ENCODE assay signal across 10 cellular contexts in genomic region chr3:71425491-71426071, GRCh38.
A peak's percentile ranks its signal among the peaks of the same experiment; 100 is the strongest.
DNase-seq lines count a peak whose midpoint lies in the region; ATAC-seq and TF ChIP-seq lines count a peak whose summit lies in the region.
"Had no signal": no experiment of that assay in that cellular context is flagged by ENCODE, and none has a peak within 500 bp of the region (broad histone marks: within the 10 kb centered on the region; RNA-seq: fewer than 3 reads in every experiment).

No MANE protein-coding gene starts in this region.

- H3K27me3 ChIP-seq in CD4-positive, alpha-beta memory T cell (ENCODE audit: insufficient read depth, low read length): no peaks in the 10 kb centered on the region
- H3K27me3 ChIP-seq in sigmoid colon (no peaks in the 10 kb centered on the region), endodermal cell (ENCODE audit: control insufficient read depth, insufficient read depth, low read length, poor library complexity, severe bottlenecking) (no peaks in the 10 kb centered on the region)

- H3K4me3 ChIP-seq in CD4-positive, alpha-beta memory T cell (ENCODE audit: low read length in 2 of 2): no peak overlapping the region
- H3K4me3 ChIP-seq in HFF-Myc (replicated peaks; ENCODE audit: low read depth, low read length): no peak overlapping the region
- H3K4me3 ChIP-seq in sigmoid colon: no peak overlapping the region
- no peak overlapping the region for H3K4me3 ChIP-seq in endodermal cell (ENCODE audit: low read length)

- WGBS in sigmoid colon, 2 donors: 28 to 49% methylated on average over 2 of the region's 2 CpGs
- WGBS in endodermal cell (ENCODE audit: insufficient coverage in 1 of 2, insufficient read length in 1 of 2), 2 experiments: 98 to 100% methylated on average over 1 to 2 of the region's 2 CpGs

- TF ChIP-seq EP300 in sigmoid colon (IDR thresholded peaks at IDR 0.05): no peak

- peaks cover 40 to 50% of the 10 kb centered on the region in 2 donors for H3K36me3 Mint-ChIP-seq in CD4-positive, alpha-beta memory T cell
- peaks cover 16% of the 10 kb centered on the region for H3K36me3 Mint-ChIP-seq in activated naive CD8-positive, alpha-beta T cell treated with anti-CD3 and anti-CD28 coated beads, Interleukin-2, amount 50 U/mL, for 24 hours (ENCODE audit: low read depth)
- peaks cover 33% of the 10 kb centered on the region for H3K36me3 Mint-ChIP-seq in nephron progenitor cell (ENCODE audit: low read depth)
- peaks cover 5% of the 10 kb centered on the region for H3K36me3 Mint-ChIP-seq in endodermal cell (ENCODE audit: low read depth)

- CTCF ChIA-PET in CD4-positive, alpha-beta memory T cell (lab: Charles Lee; ENCODE audit: partially characterized antibody): interaction anchor here (1.1 to 2.3 kb wide), 5 partner anchors 8 to 27 kb away, joined by 3 to 6 read pairs (median 4); no protein-coding TSS in a partner anchor

- H3K4me1 ChIP-seq in CD4-positive, alpha-beta memory T cell (ENCODE audit: insufficient read depth, low read length): peaks cover 87% of the 10 kb centered on the region
- peaks cover 0 to 43% (median 33%) of the 10 kb centered on the region in 4 donors for H3K4me1 ChIP-seq in sigmoid colon
- H3K4me1 ChIP-seq in endodermal cell (ENCODE audit: control insufficient read depth, insufficient read depth, low read length): no peaks in the 10 kb centered on the region

- no peak overlapping the region for H3K9ac ChIP-seq in endodermal cell (ENCODE audit: extremely low read depth, low read length, poor library complexity, severe bottlenecking)

- peak overlapping the region in 5 of 7 donors; percentile 33 to 92 (median 51) for H3K27ac Mint-ChIP-seq in CD4-positive, alpha-beta memory T cell
- peak overlapping the region; percentile 73 for H3K27ac Mint-ChIP-seq in activated naive CD8-positive, alpha-beta T cell treated with anti-CD3 and anti-CD28 coated beads, Interleukin-2, amount 50 U/mL, for 24 hours
- H3K27ac Mint-ChIP-seq in nephron progenitor cell (peak overlapping the region; percentile 27), endodermal cell (no peak overlapping the region)

- no peaks in the 10 kb centered on the region for H3K27me3 Mint-ChIP-seq in CD4-positive, alpha-beta memory T cell
- H3K27me3 Mint-ChIP-seq in activated naive CD8-positive, alpha-beta T cell treated with anti-CD3 and anti-CD28 coated beads, Interleukin-2, amount 50 U/mL, for 24 hours: no peaks in the 10 kb centered on the region
- no peaks in the 10 kb centered on the region for H3K27me3 Mint-ChIP-seq in nephron progenitor cell (ENCODE audit: low read depth, poor library complexity)
- no peaks in the 10 kb centered on the region for H3K27me3 Mint-ChIP-seq in endodermal cell (ENCODE audit: insufficient read depth)

- peak; percentile 68 for ATAC-seq in activated naive CD8-positive, alpha-beta T cell treated with anti-CD3 and anti-CD28 coated beads, Interleukin-2, amount 50 U/mL, for 24 hours
- ATAC-seq in HG02870 (IDR thresholded peaks at IDR 0.05; ENCODE audit: unreplicated experiment): no peak

- TF ChIP-seq POLR2A in sigmoid colon (IDR thresholded peaks at IDR 0.05): no peak

- POLR2A ChIA-PET in CD4-positive, alpha-beta memory T cell (lab: Charles Lee; ENCODE audit: partially characterized antibody): interaction anchor here (0.6 to 6.2 kb wide), 4 partner anchors 9 to 59 kb away, joined by 3 to 46 read pairs (median 5); no protein-coding TSS in a partner anchor

- TF ChIP-seq CTCF in HFF-Myc (IDR thresholded peaks at IDR 0.05; ENCODE audit: low read depth, low read length, missing control alignments): no peak
- TF ChIP-seq CTCF in nephron progenitor cell (IDR thresholded peaks at IDR 0.05): no peak
- TF ChIP-seq CTCF in sigmoid colon (IDR thresholded peaks at IDR 0.05): no peak
- no peak for TF ChIP-seq CTCF in endodermal cell (conservative IDR thresholded peaks at IDR 0.05)

- no peak overlapping the region for H3K27ac ChIP-seq in CD4-positive, alpha-beta memory T cell (ENCODE audit: low read depth, low read length)
- H3K27ac ChIP-seq in sigmoid colon (no peak overlapping the region), endodermal cell (ENCODE audit: low read depth, low read length) (no peak overlapping the region), substantia nigra (ENCODE audit: low read depth, low read length, poor library complexity, severe bottlenecking) (no peak overlapping the region)

- H3K9me3 Mint-ChIP-seq in CD4-positive, alpha-beta memory T cell: peaks cover 0 to 2% (median 0%) of the 10 kb centered on the region in 8 donors
- no peaks in the 10 kb centered on the region for H3K9me3 Mint-ChIP-seq in activated naive CD8-positive, alpha-beta T cell treated with anti-CD3 and anti-CD28 coated beads, Interleukin-2, amount 50 U/mL, for 24 hours
- H3K9me3 Mint-ChIP-seq in nephron progenitor cell (peaks cover 5% of the 10 kb centered on the region), endodermal cell (no peaks in the 10 kb centered on the region)

- no peaks in the 10 kb centered on the region for H3K9me3 ChIP-seq in CD4-positive, alpha-beta memory T cell (ENCODE audit: control insufficient read depth in 1 of 2, low read length in 2 of 2)
- H3K9me3 ChIP-seq in sigmoid colon (no peaks in the 10 kb centered on the region), endodermal cell (ENCODE audit: control insufficient read depth, low read length) (no peaks in the 10 kb centered on the region)

- H3K4me3 Mint-ChIP-seq in CD4-positive, alpha-beta memory T cell: peak overlapping the region in 4 of 8 donors; percentile 6 to 48 (median 30)
- peak overlapping the region; percentile 34 for H3K4me3 Mint-ChIP-seq in activated naive CD8-positive, alpha-beta T cell treated with anti-CD3 and anti-CD28 coated beads, Interleukin-2, amount 50 U/mL, for 24 hours
- H3K4me3 Mint-ChIP-seq in nephron progenitor cell: no peak overlapping the region
- H3K4me3 Mint-ChIP-seq in endodermal cell: no peak overlapping the region

- peaks cover 69 to 98% (median 82%) of the 10 kb centered on the region in 4 donors for H3K4me1 Mint-ChIP-seq in CD4-positive, alpha-beta memory T cell
- peaks cover 97% of the 10 kb centered on the region for H3K4me1 Mint-ChIP-seq in activated naive CD8-positive, alpha-beta T cell treated with anti-CD3 and anti-CD28 coated beads, Interleukin-2, amount 50 U/mL, for 24 hours
- peaks cover 77% of the 10 kb centered on the region for H3K4me1 Mint-ChIP-seq in nephron progenitor cell
- peaks cover 40% of the 10 kb centered on the region for H3K4me1 Mint-ChIP-seq in endodermal cell

- DNase-seq in CD4-positive, alpha-beta memory T cell: no peak
- DNase-seq in HFF-Myc (ENCODE audit: extremely low read depth, low read depth) (peak; percentile 40), nephron progenitor cell (no peak), sigmoid colon (no peak), endodermal cell (no peak), substantia nigra (lab: John Stamatoyannopoulos, UW) (no peak)
- DNase-seq in activated naive CD8-positive, alpha-beta T cell treated with anti-CD3 and anti-CD28 coated beads, Interleukin-2, amount 50 U/mL, for 24 hours: peak; percentile 57
- DNase-seq: cerebellar nuclear complex, hypothalamus had no signal

- intact Hi-C loops in CD4-positive, alpha-beta memory T cell (cut with micrococcal nuclease): no loop called here
- intact Hi-C loops in sigmoid colon (cut with DNase I): no loop called here

- H3K36me3 ChIP-seq in CD4-positive, alpha-beta memory T cell (ENCODE audit: insufficient read depth, low read length): peaks cover 4% of the 10 kb centered on the region
- H3K36me3 ChIP-seq in sigmoid colon (no peaks in the 10 kb centered on the region), endodermal cell (ENCODE audit: control insufficient read depth, insufficient read depth, low read length) (no peaks in the 10 kb centered on the region)

Comparison
In these comparisons a context has a peak if more than half of its experiments do, and no peak if none do; other contexts are left out.
1. DNase-seq: peak in HFF-Myc (single experiment) and activated naive CD8-positive, alpha-beta T cell treated with anti-CD3 and anti-CD28 coated beads, Interleukin-2, amount 50 U/mL, for 24 hours (single experiment); none in CD4-positive, alpha-beta memory T cell (0 of 5), nephron progenitor cell (single experiment), sigmoid colon (single experiment), endodermal cell (single experiment) and substantia nigra (0 of 49).